Comparison of ENCODE assay signal across 14 cellular contexts in the genomic region with DNA sequence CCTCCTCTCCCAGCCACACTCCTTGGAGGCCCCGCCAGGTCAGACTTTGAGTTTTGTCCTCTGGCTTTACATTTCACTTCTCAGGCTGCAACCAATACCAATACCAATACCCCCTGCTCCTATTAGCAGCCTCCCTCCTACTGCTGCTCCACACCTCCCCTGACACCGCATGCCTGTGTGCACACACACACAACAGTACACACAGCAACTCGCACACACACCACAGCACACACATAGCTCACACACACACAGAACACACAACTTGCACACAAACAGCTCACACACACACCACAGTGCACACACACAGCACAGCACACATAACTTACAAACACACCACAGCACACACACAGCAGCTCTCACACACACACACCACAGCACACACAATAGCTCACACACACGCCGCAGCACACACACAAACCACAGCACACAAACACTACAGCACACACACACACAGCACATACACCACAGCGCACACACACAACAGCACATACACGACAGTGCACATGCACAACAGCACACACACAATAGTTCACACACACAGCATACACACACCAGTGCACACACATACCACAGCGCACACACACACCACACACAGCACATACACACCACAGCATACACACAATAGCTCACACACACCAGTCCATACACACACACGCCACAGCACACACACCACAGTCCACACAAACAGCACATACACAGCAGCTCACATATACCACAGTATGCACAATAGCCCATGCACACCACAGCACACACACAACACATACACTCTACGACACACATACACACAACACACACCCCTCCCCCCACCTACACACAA.
DNase-seq lines count a peak whose midpoint lies in the region; ATAC-seq and TF ChIP-seq lines count a peak whose summit lies in the region.
"Had no signal": no experiment of that assay in that cellular context is flagged by ENCODE, and none has a peak within 500 bp of the region (broad histone marks: within the 10 kb centered on the region; RNA-seq: fewer than 3 reads in every experiment).

No MANE protein-coding gene starts in this region.

- no peak overlapping the region for H2AFZ ChIP-seq in Karpas-422 (ENCODE audit: low read length)

- no peaks in the 10 kb centered on the region for H3K36me3 ChIP-seq in left lung
- H3K36me3 ChIP-seq in Karpas-422 (ENCODE audit: insufficient read depth, low read length) = no peaks in the 10 kb centered on the region
- H3K36me3 ChIP-seq: left ventricle myocardium inferior, suprapubic skin had no signal

- peaks cover 4 to 9% of the 10 kb centered on the region in 2 donors for H3K4me1 ChIP-seq in left lung
- H3K4me1 ChIP-seq in Karpas-422 (ENCODE audit: low read length) = no peaks in the 10 kb centered on the region
- H3K4me1 ChIP-seq: A549 had no signal

- H3K27me3 ChIP-seq in left lung (no peaks in the 10 kb centered on the region), Karpas-422 (ENCODE audit: low read length) (no peaks in the 10 kb centered on the region)

- H3K79me2 ChIP-seq in Karpas-422 (ENCODE audit: low read length) = no peaks in the 10 kb centered on the region

- H3K27ac ChIP-seq in left lung = no peak overlapping the region
- no peak overlapping the region for H3K27ac ChIP-seq in Karpas-422 (ENCODE audit: low read length)
- H3K27ac ChIP-seq: A549, left ventricle myocardium inferior, RWPE1, suprapubic skin had no signal

- DNase-seq in activated T-cell treated with anti-CD3 and anti-CD28 coated beads, Interleukin-2, amount 50 U/mL, for 4 hours = no peak
- DNase-seq in activated T-cell treated with anti-CD3 and anti-CD28 coated beads for 4 hours = no peak
- no peak for DNase-seq in T-helper 17 cell
- no peak for DNase-seq in left lung
- DNase-seq in stimulated activated naive CD8-positive, alpha-beta T cell treated with anti-CD3 and anti-CD28 coated beads, Interleukin-15, amount 100 ng/mL, for 72 hours = no peak
- no peak for DNase-seq in NCI-H1417 treated with DMSO at 0.1 percent for 48 hours (lab: John Stamatoyannopoulos, UW)
- no peak for DNase-seq in activated CD4-positive, alpha-beta memory T cell treated with anti-CD3 and anti-CD28 coated beads for 36 hours
- no peak for DNase-seq in Karpas-422
- DNase-seq: Calu3, NCI-H2081 treated with DMSO at 0.1 percent for 48 hours had no signal

- peak; percentile 11 to 29 for ATAC-seq in activated T-cell treated with anti-CD3 and anti-CD28 coated beads, Interleukin-2, amount 50 U/mL, for 4 hours
- ATAC-seq in T-helper 17 cell (peak; percentile 44), left lung (peak; percentile 19)
- ATAC-seq in stimulated activated naive CD8-positive, alpha-beta T cell treated with anti-CD3 and anti-CD28 coated beads, Interleukin-15, amount 100 ng/mL, for 72 hours = peak; percentile 63

- H3K9me3 ChIP-seq in T-helper 17 cell (ENCODE audit: control insufficient read depth, low read length, poor library complexity, severe bottlenecking) = no peaks in the 10 kb centered on the region
- H3K9me3 ChIP-seq in left lung = no peaks in the 10 kb centered on the region
- no peaks in the 10 kb centered on the region for H3K9me3 ChIP-seq in Karpas-422 (ENCODE audit: low read length)
- H3K9me3 ChIP-seq: A549, left ventricle myocardium inferior, suprapubic skin had no signal

- no peak overlapping the region for H3K4me2 ChIP-seq in Karpas-422 (ENCODE audit: low read depth, low read length, poor library complexity, severe bottlenecking)
- H3K4me2 ChIP-seq: A549 had no signal

- H3K36me3 Mint-ChIP-seq in activated T-cell treated with anti-CD3 and anti-CD28 coated beads, Interleukin-2, amount 50 U/mL, for 4 hours (ENCODE audit: insufficient read depth) = no peaks in the 10 kb centered on the region
- no peaks in the 10 kb centered on the region for H3K36me3 Mint-ChIP-seq in T-helper 17 cell (ENCODE audit: low read depth)
- no peaks in the 10 kb centered on the region for H3K36me3 Mint-ChIP-seq in activated CD4-positive, alpha-beta memory T cell treated with anti-CD3 and anti-CD28 coated beads for 36 hours

- no peaks in the 10 kb centered on the region for H3K9me2 ChIP-seq in Karpas-422 (replicated peaks; ENCODE audit: insufficient read depth, low read length)

- H3K4me3 ChIP-seq in left lung = no peak overlapping the region
- no peak overlapping the region for H3K4me3 ChIP-seq in Karpas-422 (ENCODE audit: low read length)
- H3K4me3 ChIP-seq: A549, left ventricle myocardium inferior, suprapubic skin had no signal

- H3K9ac ChIP-seq in Karpas-422 (ENCODE audit: low read length) = no peak overlapping the region

- H3K4me3 Mint-ChIP-seq in activated T-cell treated with anti-CD3 and anti-CD28 coated beads, Interleukin-2, amount 50 U/mL, for 4 hours = no peak overlapping the region
- H3K4me3 Mint-ChIP-seq in T-helper 17 cell = no peak overlapping the region
- H3K4me3 Mint-ChIP-seq in stimulated activated naive CD8-positive, alpha-beta T cell treated with anti-CD3 and anti-CD28 coated beads, Interleukin-15, amount 100 ng/mL, for 72 hours = no peak overlapping the region
- H3K4me3 Mint-ChIP-seq in activated CD4-positive, alpha-beta memory T cell treated with anti-CD3 and anti-CD28 coated beads for 36 hours = no peak overlapping the region

- H3K9me3 Mint-ChIP-seq in activated T-cell treated with anti-CD3 and anti-CD28 coated beads, Interleukin-2, amount 50 U/mL, for 4 hours = no peaks in the 10 kb centered on the region
- H3K9me3 Mint-ChIP-seq in stimulated activated naive CD8-positive, alpha-beta T cell treated with anti-CD3 and anti-CD28 coated beads, Interleukin-15, amount 100 ng/mL, for 72 hours = no peaks in the 10 kb centered on the region
- H3K9me3 Mint-ChIP-seq in activated CD4-positive, alpha-beta memory T cell treated with anti-CD3 and anti-CD28 coated beads for 36 hours = no peaks in the 10 kb centered on the region

- intact Hi-C loops in left lung (cut with DNase I) = no loop called here
- intact Hi-C loops in activated CD4-positive, alpha-beta memory T cell treated with anti-CD3 and anti-CD28 coated beads for 36 hours (cut with micrococcal nuclease) = loop anchor here (1.0 to 2.0 kb wide), 4 partner anchors 10 to 66 kb away; no protein-coding TSS in a partner anchor

- H3K27ac Mint-ChIP-seq in T-helper 17 cell = no peak overlapping the region
- no peak overlapping the region for H3K27ac Mint-ChIP-seq in stimulated activated naive CD8-positive, alpha-beta T cell treated with anti-CD3 and anti-CD28 coated beads, Interleukin-15, amount 100 ng/mL, for 72 hours
- no peak overlapping the region for H3K27ac Mint-ChIP-seq in activated CD4-positive, alpha-beta memory T cell treated with anti-CD3 and anti-CD28 coated beads for 36 hours

- no peak for TF ChIP-seq CTCF in left lung (IDR thresholded peaks at IDR 0.05)

- CTCF ChIA-PET in activated CD4-positive, alpha-beta memory T cell treated with anti-CD3 and anti-CD28 coated beads for 36 hours (lab: Charles Lee) = interaction anchor here (0.9 to 1.2 kb wide), 2 partner anchors 21 to 1089 kb away, joined by 4 read pairs; no protein-coding TSS in a partner anchor

- peaks cover 2% of the 10 kb centered on the region for H3K27me3 Mint-ChIP-seq in activated T-cell treated with anti-CD3 and anti-CD28 coated beads, Interleukin-2, amount 50 U/mL, for 4 hours (ENCODE audit: low read depth)
- H3K27me3 Mint-ChIP-seq in T-helper 17 cell = no peaks in the 10 kb centered on the region
- H3K27me3 Mint-ChIP-seq in stimulated activated naive CD8-positive, alpha-beta T cell treated with anti-CD3 and anti-CD28 coated beads, Interleukin-15, amount 100 ng/mL, for 72 hours = no peaks in the 10 kb centered on the region
- no peaks in the 10 kb centered on the region for H3K27me3 Mint-ChIP-seq in activated CD4-positive, alpha-beta memory T cell treated with anti-CD3 and anti-CD28 coated beads for 36 hours

- POLR2A ChIA-PET in activated CD4-positive, alpha-beta memory T cell treated with anti-CD3 and anti-CD28 coated beads for 36 hours (lab: Charles Lee) = no interaction called here

- H4K20me1 ChIP-seq in Karpas-422 (ENCODE audit: insufficient read depth, low read depth, low read length) = no peaks in the 10 kb centered on the region

- H3K4me1 Mint-ChIP-seq in activated T-cell treated with anti-CD3 and anti-CD28 coated beads, Interleukin-2, amount 50 U/mL, for 4 hours (ENCODE audit: low read depth) = peaks cover 2% of the 10 kb centered on the region
- peaks cover 18% of the 10 kb centered on the region for H3K4me1 Mint-ChIP-seq in T-helper 17 cell
- H3K4me1 Mint-ChIP-seq in stimulated activated naive CD8-positive, alpha-beta T cell treated with anti-CD3 and anti-CD28 coated beads, Interleukin-15, amount 100 ng/mL, for 72 hours = peaks cover 13% of the 10 kb centered on the region
- H3K4me1 Mint-ChIP-seq in activated CD4-positive, alpha-beta memory T cell treated with anti-CD3 and anti-CD28 coated beads for 36 hours (ENCODE audit: low read depth) = peaks cover 9% of the 10 kb centered on the region
